ENCODE assay signal across 8 cellular contexts in the genomic region with DNA sequence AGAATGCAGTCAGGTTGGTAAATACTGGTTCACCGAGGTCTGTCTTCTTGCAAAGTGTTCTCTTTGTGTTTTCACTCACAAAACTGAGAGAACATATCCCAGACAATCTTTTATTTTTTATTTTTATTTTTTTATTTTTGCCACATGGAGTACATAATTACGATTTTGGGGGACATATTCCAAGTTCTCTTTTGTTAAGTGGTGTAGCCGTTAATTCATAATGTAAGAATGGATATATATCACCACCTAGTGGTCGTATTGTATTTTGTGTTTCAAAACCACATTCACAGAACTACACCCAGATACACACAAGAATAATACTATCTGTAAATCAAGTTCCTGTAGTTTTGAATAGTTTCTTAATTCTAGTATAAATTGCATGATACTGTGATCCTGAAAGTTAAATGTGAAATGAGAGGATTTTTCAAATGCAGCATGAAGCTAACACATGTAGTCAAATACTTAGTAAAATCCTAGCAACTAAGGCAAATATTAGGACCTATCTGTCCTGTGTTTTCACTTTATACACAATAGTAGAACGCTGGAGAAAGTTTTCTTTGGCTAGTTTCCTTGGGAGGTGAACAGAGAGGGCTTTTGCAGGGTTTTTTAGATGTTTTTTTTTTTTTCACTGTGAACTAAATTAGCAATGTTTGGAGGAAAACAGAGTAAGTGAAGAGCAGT.
A peak's percentile ranks its signal among the peaks of the same experiment; 100 is the strongest.
DNase-seq lines count a peak whose midpoint lies in the region; ATAC-seq, FAIRE-seq and TF ChIP-seq lines count a peak whose summit lies in the region.

No MANE protein-coding gene starts in this region.

- peak; percentile 20 to 68 (median 52); a peak in 5 of 6 replicates for TF ChIP-seq CTCF in GM12878 (IDR thresholded peaks at IDR 0.05 in 2 of 3, conservative IDR thresholded peaks at IDR 0.05 in 1 of 3; ENCODE audit: control insufficient read depth in 2 of 3, extremely low read depth in 1 of 3, insufficient read depth in 1 of 3, low read depth in 3 of 3, low read length in 3 of 3)
- peak; percentile 43 for TF ChIP-seq CTCF in kidney (IDR thresholded peaks at IDR 0.05; ENCODE audit: borderline replicate concordance, extremely low read depth, insufficient read depth)

- H3K27me3 ChIP-seq in GM12878 (replicated peaks in 1 of 2; ENCODE audit: control insufficient read depth in 2 of 2, insufficient read depth in 2 of 2, low read length in 1 of 2) = peaks cover 0 to 2% of the 10 kb centered on the region in 2 experiments; a peak in 1 of 4 replicates

- ATAC-seq in GM12878 (peak; percentile 84), GM21423 (IDR thresholded peaks at IDR 0.05; ENCODE audit: unreplicated experiment) (no peak)

- FAIRE-seq in GM12878 (lab: Jason Lieb, UNC) (peak; percentile 41), kidney (lab: Jason Lieb, UNC) (peak; percentile 98)

- no peak overlapping the region for H3K9ac ChIP-seq in GM12878 (ENCODE audit: control insufficient read depth, insufficient read depth, low read length)
- no peak overlapping the region for H3K9ac ChIP-seq in kidney (ENCODE audit: low read length in 2 of 2)

- H3K4me3 ChIP-seq in GM12878 = no peak overlapping the region
- no peak overlapping the region for H3K4me3 ChIP-seq in kidney (ENCODE audit: low read length in 2 of 2)

- no peak overlapping the region for H3K4me2 ChIP-seq in GM12878 (ENCODE audit: control insufficient read depth, insufficient read depth)

- H3K4me1 ChIP-seq in GM12878 (ENCODE audit: control insufficient read depth, insufficient read depth, low read length) (no peaks in the 10 kb centered on the region), kidney (ENCODE audit: control insufficient read depth in 1 of 2, insufficient read depth in 1 of 2, low read depth in 1 of 2, low read length in 2 of 2) (no peaks in the 10 kb centered on the region)

- no peak overlapping the region for H2AFZ ChIP-seq in GM12878 (ENCODE audit: control insufficient read depth, low read depth, low read length)

- DNase-seq in EL (peak; percentile 32), H4 (ENCODE audit: low spot score) (peak; percentile 43), NCI-H2029 treated with DMSO at 0.1 percent for 48 hours (lab: John Stamatoyannopoulos, UW) (peak; percentile 33), GM12878 (ENCODE audit: low read depth, low spot score) (no peak), kidney (no peak)
- no peak for DNase-seq in activated naive CD4-positive, alpha-beta T cell treated with anti-CD3 and anti-CD28 coated beads, Interleukin-2, amount 50 U/mL, for 16 hours
- DNase-seq in effector CD4-positive, alpha-beta T cell = no peak

- no peaks in the 10 kb centered on the region for H3K36me3 ChIP-seq in GM12878 (ENCODE audit: control insufficient read depth in 2 of 2, insufficient read depth in 2 of 2, low read length in 1 of 2)
- H3K36me3 ChIP-seq in kidney (ENCODE audit: control insufficient read depth in 1 of 2, insufficient read depth in 2 of 2, low read length in 2 of 2) = no peaks in the 10 kb centered on the region

- H4K20me1 ChIP-seq in GM12878 (ENCODE audit: control insufficient read depth, insufficient read depth) = no peaks in the 10 kb centered on the region

- WGBS in GM12878 (ENCODE audit: insufficient coverage, insufficient replicate concordance, low lambda C conversion rate, missing lambda C conversion rate) = 16% methylated on average over 5 of the region's 5 CpGs

- TF ChIP-seq RAD21 in GM12878 (IDR thresholded peaks at IDR 0.05; ENCODE audit: insufficient read depth, low read depth, low read length) = peak; percentile 76

- no peak for TF ChIP-seq POLR2A in GM12878 (IDR thresholded peaks at IDR 0.05; ENCODE audit: low read depth, low read length)

- RAD21 ChIA-PET in GM12878 (lab: Charles Lee; ENCODE audit: unreplicated experiment) = interaction anchor here (1.3 kb wide), 1 partner anchor 1214 kb away, joined by 3 read pairs; no protein-coding TSS in a partner anchor

- no peaks in the 10 kb centered on the region for H3K9me3 ChIP-seq in GM12878 (replicated peaks; ENCODE audit: control insufficient read depth, insufficient read depth, low read length)
- no peaks in the 10 kb centered on the region for H3K9me3 ChIP-seq in kidney (ENCODE audit: control insufficient read depth in 1 of 2, low read length in 2 of 2)

- POLR2A ChIA-PET in GM12878 (lab: Charles Lee) = no interaction called here

- no peak for TF ChIP-seq EP300 in GM12878 (IDR thresholded peaks at IDR 0.05; ENCODE audit: borderline replicate concordance in 1 of 2, control insufficient read depth in 1 of 2, low read depth in 2 of 2, low read length in 2 of 2)

- in situ Hi-C loops in GM12878 (cut with MboI) = loop anchor here (5.0 to 10.0 kb wide), 2 partner anchors 919 to 1217 kb away; no protein-coding TSS in a partner anchor

- CTCF ChIA-PET in GM12878 (lab: Yijun Ruan, JAX) = interaction anchor here (0.8 to 4.3 kb wide), 10 partner anchors 9 to 1252 kb away, joined by 3 to 39 read pairs (median 4); no protein-coding TSS in a partner anchor

- no peaks in the 10 kb centered on the region for H3K79me2 ChIP-seq in GM12878 (ENCODE audit: control insufficient read depth, insufficient read depth, low read length)

- H3K27ac ChIP-seq in GM12878 (ENCODE audit: control insufficient read depth, insufficient read depth) = no peak overlapping the region
- no peak overlapping the region for H3K27ac ChIP-seq in kidney (ENCODE audit: low read depth in 2 of 2, low read length in 2 of 2)

- SMC1A ChIA-PET in GM12878 (lab: Charles Lee; ENCODE audit: uncharacterized antibody, unreplicated experiment) = interaction anchor here (0.8 to 3.0 kb wide), 6 partner anchors 14 to 1214 kb away, joined by 3 to 11 read pairs (median 3); no protein-coding TSS in a partner anchor

- intact Hi-C loops in GM12878 (cut with micrococcal nuclease; ENCODE audit: unreplicated experiment) (loop anchor here (1.0 to 10.0 kb wide), 5 partner anchors 92 to 1213 kb away; a partner anchor contains a TSS), kidney (cut with DNase I) (no loop called here)

- no TSS peak for BruUV-seq in GM12878 (replicated peaks; lab: Mats Ljungman, UMichigan)

TF ChIP-seq in GM12878, 131 proteins besides CTCF, POLR2A, EP300 and RAD21:
- TF ChIP-seq SMC3 (IDR thresholded peaks at IDR 0.05; ENCODE audit: borderline replicate concordance, low read length) = peak; percentile 76; the same call in 1 of the 2 replicates
- no peak for TF ChIP-seq SPI1 (IDR thresholded peaks at IDR 0.05; ENCODE audit: borderline replicate concordance, insufficient read depth, low read depth, low read length)
- TF ChIP-seq SREBF2 (IDR thresholded peaks at IDR 0.05; ENCODE audit: low read length) = no peak
- TF ChIP-seq CBX5 (IDR thresholded peaks at IDR 0.05; ENCODE audit: low read depth) = no peak
- TF ChIP-seq ZZZ3 (IDR thresholded peaks at IDR 0.05; ENCODE audit: control insufficient read depth, insufficient read length, low read depth) = no peak
- TF ChIP-seq NRF1 (conservative IDR thresholded peaks at IDR 0.05; ENCODE audit: low read depth, low read length) = no peak
- peak; percentile 73 for TF ChIP-seq RUNX3 (IDR thresholded peaks at IDR 0.05; ENCODE audit: low read length)
- no peak for TF ChIP-seq CREB1 (IDR thresholded peaks at IDR 0.05; ENCODE audit: low read depth)

Comparison
In these comparisons a context has a peak if more than half of its experiments do, and no peak if none do; other contexts are left out.
1. DNase-seq: peak in EL (single experiment), H4 (single experiment) and NCI-H2029 treated with DMSO at 0.1 percent for 48 hours (single experiment); none in GM12878 (single experiment), kidney (single experiment), activated naive CD4-positive, alpha-beta T cell treated with anti-CD3 and anti-CD28 coated beads, Interleukin-2, amount 50 U/mL, for 16 hours (single experiment) and effector CD4-positive, alpha-beta T cell (single experiment).